ENCODE assay signal across 28 cellular contexts in genomic region chr3:192834428-192834827, GRCh38.
A peak's percentile ranks its signal among the peaks of the same experiment; 100 is the strongest.
DNase-seq lines count a peak whose midpoint lies in the region; ATAC-seq and TF ChIP-seq lines count a peak whose summit lies in the region.
"Had no signal": no experiment of that assay in that cellular context is flagged by ENCODE, and none has a peak within 500 bp of the region (broad histone marks: within the 10 kb centered on the region; RNA-seq: fewer than 3 reads in every experiment).

No MANE protein-coding gene starts in this region.

- no peaks in the 10 kb centered on the region for H3K27me3 Mint-ChIP-seq in activated naive CD8-positive, alpha-beta T cell treated with anti-CD3 and anti-CD28 coated beads, Interleukin-2, amount 10 ng/mL, durations not matched to agents 7 days and 5 days
- H3K27me3 Mint-ChIP-seq in activated naive CD8-positive, alpha-beta T cell treated with anti-CD3 and anti-CD28 coated beads, Interleukin-2, amount 50 U/mL, for 24 hours, result peaks cover 2% of the 10 kb centered on the region
- H3K27me3 Mint-ChIP-seq: stimulated activated naive CD8-positive, alpha-beta T cell treated with anti-CD3 and anti-CD28 coated beads, Interleukin-15, Interleukin-2, amounts not matched to agents 100 ng/mL and 50 ng/mL, for 24 hours had no signal

- no peak for ATAC-seq in activated naive CD8-positive, alpha-beta T cell treated with anti-CD3 and anti-CD28 coated beads, Interleukin-2, amount 10 ng/mL, durations not matched to agents 7 days and 5 days (ENCODE audit: low read depth)
- no peak for ATAC-seq in activated naive CD8-positive, alpha-beta T cell treated with anti-CD3 and anti-CD28 coated beads, Interleukin-2, amount 50 U/mL, for 24 hours
- ATAC-seq in HG03457 (IDR thresholded peaks at IDR 0.05; ENCODE audit: unreplicated experiment), result no peak
- ATAC-seq: activated CD8-positive, alpha-beta T cell treated with anti-CD3 and anti-CD28 coated beads, Interleukin-2, amount 10 ng/mL, durations not matched to agents 7 days and 5 days; activated naive CD4-positive, alpha-beta T cell treated with anti-CD3 and anti-CD28 coated beads, Interleukin-2, amount 50 U/mL, for 72 hours; HCT116; natural killer cell treated with Interleukin-12 subunit alpha and Interleukin-12 subunit beta and Interleukin-15 and Interleukin-18, amount 100 ng/mL, for 72 hours; SK-N-SH treated with all-trans-retinoic acid at 6 μM for 48 hours had no signal

- H3K4me3 ChIP-seq in fibroblast of mammary gland (ENCODE audit: control insufficient read depth, low read depth, low read length), result no peak overlapping the region
- H3K4me3 ChIP-seq: ascending aorta, dorsolateral prefrontal cortex, ovary, skin epidermis, thoracic aorta, vagina had no signal

- H3K9me3 Mint-ChIP-seq in activated naive CD8-positive, alpha-beta T cell treated with anti-CD3 and anti-CD28 coated beads, Interleukin-2, amount 10 ng/mL, durations not matched to agents 7 days and 5 days, result no peaks in the 10 kb centered on the region
- H3K9me3 Mint-ChIP-seq in activated naive CD8-positive, alpha-beta T cell treated with anti-CD3 and anti-CD28 coated beads, Interleukin-2, amount 50 U/mL, for 24 hours, result no peaks in the 10 kb centered on the region
- H3K9me3 Mint-ChIP-seq: activated naive CD4-positive, alpha-beta T cell treated with anti-CD3 and anti-CD28 coated beads, Interleukin-2, amount 50 U/mL, for 72 hours; natural killer cell treated with Interleukin-12 subunit alpha and Interleukin-12 subunit beta and Interleukin-15 and Interleukin-18, amount 100 ng/mL, for 72 hours; stimulated activated naive CD8-positive, alpha-beta T cell treated with anti-CD3 and anti-CD28 coated beads, Interleukin-15, Interleukin-2, amounts not matched to agents 100 ng/mL and 50 ng/mL, for 24 hours had no signal

- H3K36me3 Mint-ChIP-seq in activated naive CD8-positive, alpha-beta T cell treated with anti-CD3 and anti-CD28 coated beads, Interleukin-2, amount 10 ng/mL, durations not matched to agents 7 days and 5 days, result peaks cover 3% of the 10 kb centered on the region
- H3K36me3 Mint-ChIP-seq in activated naive CD8-positive, alpha-beta T cell treated with anti-CD3 and anti-CD28 coated beads, Interleukin-2, amount 50 U/mL, for 24 hours (ENCODE audit: low read depth), result no peaks in the 10 kb centered on the region
- H3K36me3 Mint-ChIP-seq: activated naive CD4-positive, alpha-beta T cell treated with anti-CD3 and anti-CD28 coated beads, Interleukin-2, amount 50 U/mL, for 72 hours; CD8-positive, alpha-beta memory T cell; natural killer cell treated with Interleukin-12 subunit alpha and Interleukin-12 subunit beta and Interleukin-15 and Interleukin-18, amount 100 ng/mL, for 72 hours had no signal

- peaks cover 20% of the 10 kb centered on the region for H3K4me1 Mint-ChIP-seq in activated naive CD8-positive, alpha-beta T cell treated with anti-CD3 and anti-CD28 coated beads, Interleukin-2, amount 10 ng/mL, durations not matched to agents 7 days and 5 days
- peaks cover 52% of the 10 kb centered on the region for H3K4me1 Mint-ChIP-seq in activated naive CD8-positive, alpha-beta T cell treated with anti-CD3 and anti-CD28 coated beads, Interleukin-2, amount 50 U/mL, for 24 hours
- H3K4me1 Mint-ChIP-seq: CD8-positive, alpha-beta memory T cell had no signal

- no peak overlapping the region for H3K4me3 Mint-ChIP-seq in activated naive CD8-positive, alpha-beta T cell treated with anti-CD3 and anti-CD28 coated beads, Interleukin-2, amount 10 ng/mL, durations not matched to agents 7 days and 5 days
- no peak overlapping the region for H3K4me3 Mint-ChIP-seq in activated naive CD8-positive, alpha-beta T cell treated with anti-CD3 and anti-CD28 coated beads, Interleukin-2, amount 50 U/mL, for 24 hours
- H3K4me3 Mint-ChIP-seq: activated CD8-positive, alpha-beta T cell treated with anti-CD3 and anti-CD28 coated beads, Interleukin-2, amount 10 ng/mL, durations not matched to agents 7 days and 5 days; CD8-positive, alpha-beta memory T cell; natural killer cell treated with Interleukin-12 subunit alpha and Interleukin-12 subunit beta and Interleukin-15 and Interleukin-18, amount 100 ng/mL, for 72 hours; stimulated activated naive CD8-positive, alpha-beta T cell treated with anti-CD3 and anti-CD28 coated beads, Interleukin-15, Interleukin-2, amounts not matched to agents 100 ng/mL and 50 ng/mL, for 24 hours had no signal

- H3K27ac Mint-ChIP-seq in activated naive CD8-positive, alpha-beta T cell treated with anti-CD3 and anti-CD28 coated beads, Interleukin-2, amount 10 ng/mL, durations not matched to agents 7 days and 5 days, result peak overlapping the region; percentile 40
- H3K27ac Mint-ChIP-seq in activated naive CD8-positive, alpha-beta T cell treated with anti-CD3 and anti-CD28 coated beads, Interleukin-2, amount 50 U/mL, for 24 hours, result no peak overlapping the region
- H3K27ac Mint-ChIP-seq: activated CD8-positive, alpha-beta T cell treated with anti-CD3 and anti-CD28 coated beads, Interleukin-2, amount 10 ng/mL, durations not matched to agents 7 days and 5 days; activated naive CD4-positive, alpha-beta T cell treated with anti-CD3 and anti-CD28 coated beads, Interleukin-2, amount 50 U/mL, for 72 hours; natural killer cell treated with Interleukin-12 subunit alpha and Interleukin-12 subunit beta and Interleukin-15 and Interleukin-18, amount 100 ng/mL, for 72 hours; stimulated activated naive CD8-positive, alpha-beta T cell treated with anti-CD3 and anti-CD28 coated beads, Interleukin-15, Interleukin-2, amounts not matched to agents 100 ng/mL and 50 ng/mL, for 24 hours had no signal

- POLR2A ChIA-PET in activated naive CD8-positive, alpha-beta T cell treated with anti-CD3 and anti-CD28 coated beads, Interleukin-2, amount 10 ng/mL, durations not matched to agents 7 days and 5 days (lab: Charles Lee), result interaction anchor here (0.6 to 0.7 kb wide), 2 partner anchors 59 to 226 kb away, joined by 3 to 4 read pairs; no protein-coding TSS in a partner anchor

- DNase-seq in activated naive CD8-positive, alpha-beta T cell treated with anti-CD3 and anti-CD28 coated beads, Interleukin-2, amount 10 ng/mL, durations not matched to agents 7 days and 5 days, result no peak
- no peak for DNase-seq in activated naive CD8-positive, alpha-beta T cell treated with anti-CD3 and anti-CD28 coated beads, Interleukin-2, amount 50 U/mL, for 24 hours
- DNase-seq in NCI-H524 treated with DMSO at 0.1 percent for 48 hours (lab: John Stamatoyannopoulos, UW) (peak; percentile 35), fibroblast of mammary gland (ENCODE audit: low read depth) (peak; percentile 58), CD1c-positive myeloid dendritic cell (ENCODE audit: extremely low spot score) (no peak), amygdala (lab: John Stamatoyannopoulos, UW) (no peak), NCI-H510A (lab: John Stamatoyannopoulos, UW) (no peak)
- DNase-seq: activated CD8-positive, alpha-beta T cell treated with anti-CD3 and anti-CD28 coated beads, Interleukin-2, amount 10 ng/mL, durations not matched to agents 7 days and 5 days; AML-193; CD8-positive, alpha-beta memory T cell; DMS153; dorsolateral prefrontal cortex; GDM1; NCI-H1092 treated with DMSO at 0.1 percent for 48 hours; NCI-H187; NCI-H226; ovary; T-helper 2 cell had no signal

- no peak for TF ChIP-seq CTCF in fibroblast of mammary gland (conservative IDR thresholded peaks at IDR 0.05; ENCODE audit: control insufficient read depth, insufficient read depth, low read depth, low read length)

Comparison
In these comparisons a context has a peak if more than half of its experiments do, and no peak if none do; other contexts are left out.
1. DNase-seq: peak in NCI-H524 treated with DMSO at 0.1 percent for 48 hours (single experiment) and fibroblast of mammary gland (single experiment); none in activated naive CD8-positive, alpha-beta T cell treated with anti-CD3 and anti-CD28 coated beads, Interleukin-2, amount 10 ng/mL, durations not matched to agents 7 days and 5 days (single experiment), activated naive CD8-positive, alpha-beta T cell treated with anti-CD3 and anti-CD28 coated beads, Interleukin-2, amount 50 U/mL, for 24 hours (single experiment), CD1c-positive myeloid dendritic cell (single experiment), amygdala (0 of 56) and NCI-H510A (single experiment).